Comparison of ENCODE assay signal across 20 cellular contexts in the genomic region with DNA sequence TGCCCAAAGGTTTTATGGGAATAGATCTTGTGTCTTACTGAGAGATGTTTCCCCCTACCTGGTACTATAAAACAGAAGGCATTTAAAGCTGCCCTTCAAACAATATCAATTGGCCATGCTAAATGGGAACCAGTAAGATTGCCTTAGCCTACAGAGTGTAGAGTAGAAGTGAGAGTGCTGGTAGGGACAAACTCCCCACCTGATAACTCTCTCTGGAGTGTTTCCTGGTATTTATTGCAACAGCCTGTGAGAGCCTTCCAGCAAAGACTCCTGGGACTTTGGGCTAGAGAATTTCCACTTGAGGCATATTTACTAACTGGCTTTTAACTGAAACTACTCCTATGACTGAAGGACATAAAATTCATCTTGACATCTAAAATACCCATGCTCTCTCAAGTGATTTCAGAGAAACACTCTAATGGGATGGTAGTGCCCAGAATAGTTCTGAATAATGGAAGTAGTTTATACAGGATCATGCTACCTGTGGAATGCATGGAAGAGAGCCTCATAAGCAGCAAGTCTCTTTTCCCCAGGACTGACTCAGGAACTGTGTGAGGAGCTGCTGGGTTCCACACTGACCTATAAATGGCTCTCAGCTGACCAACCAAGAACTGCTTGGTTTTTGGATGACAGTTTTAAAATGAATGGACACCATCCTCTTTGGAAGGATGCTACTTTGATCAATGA.
"Had no signal": no experiment of that assay in that cellular context is flagged by ENCODE, and none has a peak within 500 bp of the region (broad histone marks: within the 10 kb centered on the region; RNA-seq: fewer than 3 reads in every experiment).

No MANE protein-coding gene starts in this region.

- DNase-seq: cortex of kidney; effector memory CD8-positive, alpha-beta T cell; erythroblast; esophagus squamous epithelium; foreskin melanocyte; glutamatergic neuron; heart right ventricle; hippocampal formation; mammary epithelial cell; mesendoderm; naive thymus-derived CD8-positive, alpha-beta T cell; nephron progenitor cell; nucleus accumbens; right cardiac atrium; sigmoid colon; stimulated activated CD4-positive, alpha-beta T cell treated with anti-CD3 and anti-CD28 coated beads, Interleukin-2, amount 100 ng/mL, for 24 hours; stimulated activated CD4-positive, alpha-beta T cell treated with anti-CD3 and anti-CD28 coated beads, Interleukin-4, amount 100 ng/mL, for 24 hours; stimulated activated naive CD4-positive, alpha-beta T cell treated with Interleukin-2 at 50 U/mL for 16 hours; stomach; trophoblast cell had no signal
